17 cellular contexts compared by ENCODE assay signal in the genomic region with DNA sequence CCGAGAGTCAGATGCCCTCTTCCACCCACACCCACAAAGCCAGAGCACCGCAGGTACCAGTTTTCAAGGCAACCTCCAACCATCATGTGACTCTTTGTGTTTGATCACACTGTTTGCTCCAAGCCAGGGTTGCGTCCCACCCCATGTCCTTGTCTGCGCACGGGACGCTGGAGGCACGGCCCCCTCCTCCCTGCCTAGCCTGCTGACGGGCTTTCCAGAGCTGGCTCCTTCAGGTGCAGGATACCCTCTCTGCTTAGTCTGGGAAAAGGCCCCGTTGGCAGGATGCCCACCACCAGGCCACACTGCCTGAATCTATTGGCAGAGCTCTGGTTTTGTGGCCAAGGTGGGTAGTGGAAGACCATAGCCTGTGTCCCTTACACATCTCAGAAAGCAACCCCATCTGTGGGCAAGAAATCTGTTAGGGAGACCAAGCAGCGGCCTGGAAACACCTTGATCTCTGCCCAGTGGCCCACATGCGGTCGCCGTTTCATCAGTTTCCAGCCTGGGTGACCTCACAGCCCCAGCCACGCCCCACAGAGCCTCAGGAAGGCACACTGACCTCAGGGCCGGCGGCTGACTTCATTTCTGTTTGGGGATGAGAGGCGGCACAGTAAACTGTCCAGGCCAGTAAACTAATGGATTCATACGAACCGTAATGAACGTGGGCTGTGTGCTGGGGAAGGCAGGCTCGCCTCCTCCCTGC. TPM values are rescaled to one million over a fixed set of nuclear protein-coding genes. Genes with fewer than 3 reads are reported as not detected.
"Had no signal": no experiment of that assay in that cellular context is flagged by ENCODE, and none has a peak within 500 bp of the region (broad histone marks: within the 10 kb centered on the region; RNA-seq: fewer than 3 reads in every experiment).

No MANE protein-coding gene starts in this region.

- H3K27me3 Mint-ChIP-seq: activated CD4-positive, alpha-beta T cell treated with anti-CD3 and anti-CD28 coated beads for 36 hours; activated naive CD8-positive, alpha-beta T cell treated with anti-CD3 and anti-CD28 coated beads for 36 hours; brain; central memory CD8-positive, alpha-beta T cell; memory B cell; stimulated activated memory B cell treated with anti-CD40 and anti-IgM and Interleukin-4, amounts not matched to agents 10 μg/mL and 1 μg/mL and 100 μg/mL, for 72 hours had no signal

- H3K4me3 Mint-ChIP-seq: activated CD4-positive, alpha-beta T cell treated with anti-CD3 and anti-CD28 coated beads for 36 hours; activated naive CD8-positive, alpha-beta T cell treated with anti-CD3 and anti-CD28 coated beads for 36 hours; brain; central memory CD8-positive, alpha-beta T cell; memory B cell; neural crest cell; stimulated activated memory B cell treated with anti-CD40 and anti-IgM and Interleukin-4, amounts not matched to agents 10 μg/mL and 1 μg/mL and 100 μg/mL, for 72 hours had no signal

- DNase-seq: activated CD4-positive, alpha-beta T cell treated with anti-CD3 and anti-CD28 coated beads for 36 hours; activated CD4-positive, alpha-beta T cell treated with anti-CD3 and anti-CD28 coated beads, Interleukin-2, amount 50 U/mL, for 48 hours; activated gamma-delta T cell treated with Interleukin-2 at 50 U/mL for 16 hours; activated naive CD8-positive, alpha-beta T cell treated with anti-CD3 and anti-CD28 coated beads for 36 hours; erythroblast; hypothalamus; left lung; spleen; stimulated activated CD4-positive, alpha-beta T cell treated with anti-CD3 and anti-CD28 coated beads, Interleukin-4, amount 100 ng/mL, for 4 hours; upper lobe of right lung had no signal

- H3K27ac Mint-ChIP-seq: activated CD4-positive, alpha-beta T cell treated with anti-CD3 and anti-CD28 coated beads for 36 hours; activated naive CD8-positive, alpha-beta T cell treated with anti-CD3 and anti-CD28 coated beads for 36 hours; memory B cell; stimulated activated memory B cell treated with anti-CD40 and anti-IgM and Interleukin-4, amounts not matched to agents 10 μg/mL and 1 μg/mL and 100 μg/mL, for 72 hours had no signal

- ATAC-seq: activated CD4-positive, alpha-beta T cell treated with anti-CD3 and anti-CD28 coated beads for 36 hours; left lung; stimulated activated memory B cell treated with anti-CD40 and anti-IgM and Interleukin-4, amounts not matched to agents 10 μg/mL and 1 μg/mL and 100 μg/mL, for 72 hours; upper lobe of right lung had no signal

- H3K9me3 Mint-ChIP-seq: activated naive CD8-positive, alpha-beta T cell treated with anti-CD3 and anti-CD28 coated beads for 36 hours; central memory CD8-positive, alpha-beta T cell; memory B cell; neural crest cell; stimulated activated memory B cell treated with anti-CD40 and anti-IgM and Interleukin-4, amounts not matched to agents 10 μg/mL and 1 μg/mL and 100 μg/mL, for 72 hours had no signal

RNA-seq across cellular contexts. Expression of a gene that starts 38.9 kb away (rescaled TPM):
- total RNA-seq: activated CD4-positive, alpha-beta T cell treated with anti-CD3 and anti-CD28 coated beads for 36 hours; activated naive CD8-positive, alpha-beta T cell treated with anti-CD3 and anti-CD28 coated beads for 36 hours; osteocyte; T-helper 2 cell treated with Interferon-gamma antibody and Interleukin-4, amounts not matched to agents 100 ng/mL and 5 ng/mL, for 36 hours; upper lobe of right lung had no signal
